Comparison of ENCODE assay signal across 1 cellular context in the genomic region with DNA sequence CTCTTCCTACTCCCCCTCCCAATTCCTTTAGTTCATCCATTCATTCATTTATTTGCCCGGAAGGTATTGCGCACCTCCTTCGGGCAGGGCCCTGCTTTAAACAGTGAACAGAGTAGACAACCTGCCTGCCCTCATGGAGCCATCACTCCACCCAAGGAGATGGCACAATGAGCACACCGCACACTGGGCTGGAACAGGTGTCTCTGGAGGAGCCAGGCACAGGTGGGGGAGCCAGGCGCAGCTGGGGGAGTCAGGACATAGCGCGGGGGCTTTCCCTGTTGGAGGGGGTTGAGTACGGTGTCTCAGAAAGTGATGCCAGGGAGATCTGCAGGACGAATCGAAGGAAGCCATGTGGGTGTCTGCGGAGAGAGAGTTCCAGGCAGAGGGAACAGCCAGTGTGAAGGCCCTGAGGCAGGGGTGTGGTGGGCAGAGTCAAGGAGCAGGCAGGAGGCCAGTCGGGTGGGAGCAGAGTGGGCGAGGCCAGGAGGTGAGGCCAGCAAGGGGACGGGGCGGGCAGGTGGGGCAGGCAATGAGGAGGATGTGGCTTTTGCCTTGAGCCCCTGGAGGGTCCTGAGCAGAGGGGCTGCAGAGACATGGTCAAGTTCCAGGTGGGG.
TF ChIP-seq lines count a peak whose summit lies in the region.

No MANE protein-coding gene starts in this region.

TF ChIP-seq in GM23338, 12 proteins besides CTCF, POLR2A, EP300 and RAD21 (continued from another document):
- no peak for TF ChIP-seq NANOG (IDR thresholded peaks at IDR 0.05; ENCODE audit: borderline replicate concordance)
- no peak for TF ChIP-seq ZNF331 (CRISPR knock-in tag; IDR thresholded peaks at IDR 0.05; ENCODE audit: low read depth)
- no peak for TF ChIP-seq EZH2phosphoT487 (IDR thresholded peaks at IDR 0.05; ENCODE audit: unreplicated experiment)
